Comparison of ENCODE assay signal across 8 cellular contexts in the genomic region with DNA sequence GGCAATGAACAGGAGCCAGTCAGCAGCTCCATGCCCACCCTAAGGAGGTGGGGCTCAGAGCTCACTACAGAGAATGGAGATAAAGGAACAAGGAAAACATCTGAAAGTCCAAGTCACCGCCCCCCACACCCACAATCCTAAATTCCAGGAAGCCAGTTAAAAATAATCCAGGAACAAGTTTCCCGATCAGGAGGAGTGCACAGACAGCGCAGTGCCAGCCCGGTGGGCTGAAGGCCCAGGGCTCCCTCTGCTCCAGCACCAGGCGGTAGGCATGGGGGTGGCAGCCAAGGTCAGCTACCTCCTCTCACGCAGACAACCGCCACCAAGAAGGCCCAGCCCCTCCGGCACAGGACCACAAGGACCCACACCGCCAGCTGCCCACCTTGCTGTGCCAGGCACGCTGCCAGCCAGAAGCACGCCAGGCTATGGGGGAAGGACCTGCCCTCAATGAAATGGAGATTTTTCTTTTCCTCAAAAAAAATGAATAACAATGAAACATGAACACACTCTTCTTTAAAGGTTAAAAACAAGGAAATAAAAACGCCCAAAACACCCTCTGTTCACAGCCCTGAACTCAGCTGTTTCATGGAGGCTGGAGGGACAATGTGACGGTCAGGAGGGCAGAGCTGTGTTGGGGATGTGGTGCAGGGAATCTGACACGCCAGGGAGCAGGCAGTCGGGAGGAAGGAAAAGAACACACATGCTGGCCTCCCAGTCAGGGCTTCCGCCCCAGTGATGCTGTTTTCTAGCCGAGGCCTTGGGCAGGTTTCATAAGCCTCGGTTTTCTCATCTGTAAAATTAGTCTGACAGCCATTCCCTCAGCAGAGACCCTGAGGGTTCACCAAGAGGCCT. TPM values are rescaled to one million over a fixed set of nuclear protein-coding genes. Genes with fewer than 3 reads are reported as not detected.
DNase-seq lines count a peak whose midpoint lies in the region; TF ChIP-seq lines count a peak whose summit lies in the region.

No MANE protein-coding gene starts in this region.

- H4K20me1 ChIP-seq in DOHH2 (ENCODE audit: control insufficient read depth, insufficient read depth, low read depth, low read length) = peaks cover 56% of the 10 kb centered on the region

- no peak overlapping the region for H3K23ac ChIP-seq in trophoblast cell (ENCODE audit: low read length)

- no peak overlapping the region for H3K9ac ChIP-seq in trophoblast cell (ENCODE audit: low read length)

- H2BK5ac ChIP-seq in trophoblast cell (ENCODE audit: low read depth, low read length, poor library complexity) = no peak overlapping the region

- H2AK5ac ChIP-seq in trophoblast cell (ENCODE audit: low read length) = no peak overlapping the region

- no peak overlapping the region for H3K14ac ChIP-seq in trophoblast cell (ENCODE audit: low read length)

- H4K12ac ChIP-seq in trophoblast cell (ENCODE audit: low read depth, low read length) = no peak overlapping the region

- no peaks in the 10 kb centered on the region for H3K9me2 ChIP-seq in DOHH2 (replicated peaks; ENCODE audit: control insufficient read depth, low read length)

- no peak overlapping the region for H4K8ac ChIP-seq in trophoblast cell (ENCODE audit: low read depth, low read length)

- TF ChIP-seq CTCF in DOHH2 (IDR thresholded peaks at IDR 0.05; ENCODE audit: low read depth, low read length, poor library complexity, severe bottlenecking) = no peak
- TF ChIP-seq CTCF in WERI-Rb-1 (IDR thresholded peaks at IDR 0.05; ENCODE audit: low read depth, low read length) = no peak
- TF ChIP-seq CTCF in fibroblast of villous mesenchyme (IDR thresholded peaks at IDR 0.05; ENCODE audit: insufficient read depth, low read depth, low read length) = no peak

- H3K9me3 ChIP-seq in DOHH2 (ENCODE audit: control insufficient read depth, insufficient read depth, low read length) (no peaks in the 10 kb centered on the region), WERI-Rb-1 (ENCODE audit: severe bottlenecking) (no peaks in the 10 kb centered on the region), trophoblast cell (ENCODE audit: insufficient read depth, low read depth, low read length) (no peaks in the 10 kb centered on the region)

- no peaks in the 10 kb centered on the region for H3K27me3 ChIP-seq in DOHH2 (ENCODE audit: control insufficient read depth, low read length)
- H3K27me3 ChIP-seq in WERI-Rb-1 (ENCODE audit: insufficient read depth, low read depth, severe bottlenecking) = no peaks in the 10 kb centered on the region
- H3K27me3 ChIP-seq in trophoblast cell (ENCODE audit: insufficient read depth, low read length) = no peaks in the 10 kb centered on the region

- H3K18ac ChIP-seq in trophoblast cell (ENCODE audit: low read length) = peak overlapping the region; percentile 62

- no peak overlapping the region for H2BK12ac ChIP-seq in trophoblast cell (ENCODE audit: low read length)

- no CpG with 5 or more reads among the region's 18 CpGs for WGBS in trophoblast cell (ENCODE audit: extremely low coverage, insufficient coverage, insufficient read length)

- H3K79me2 ChIP-seq in DOHH2 (ENCODE audit: control insufficient read depth, low read length) (peaks cover 100% of the 10 kb centered on the region), trophoblast cell (ENCODE audit: control insufficient read depth, insufficient read depth, low read length, poor library complexity) (peaks cover 29% of the 10 kb centered on the region)

- H3K4me2 ChIP-seq in DOHH2 (ENCODE audit: low read length) = peak overlapping the region; percentile 57; the same call in 1 of the 2 replicates
- H3K4me2 ChIP-seq in trophoblast cell (ENCODE audit: low read length) = no peak overlapping the region

- H3K4me3 ChIP-seq in DOHH2 (ENCODE audit: low read length) = no peak overlapping the region
- H3K4me3 ChIP-seq in WERI-Rb-1 (ENCODE audit: low read depth, low read length) = no peak overlapping the region
- H3K4me3 ChIP-seq in fibroblast of villous mesenchyme (ENCODE audit: low read depth, low read length) = no peak overlapping the region
- no peak overlapping the region for H3K4me3 ChIP-seq in trophoblast cell (ENCODE audit: low read depth, low read length)

- H3F3A ChIP-seq in DOHH2 (ENCODE audit: control insufficient read depth, insufficient read depth) = no peaks in the 10 kb centered on the region

- H3K36me3 ChIP-seq in DOHH2 (ENCODE audit: control insufficient read depth, low read length) (peaks cover 47% of the 10 kb centered on the region), WERI-Rb-1 (peaks cover 30% of the 10 kb centered on the region), trophoblast cell (ENCODE audit: control insufficient read depth in 1 of 2, insufficient read depth in 2 of 2, low read length in 2 of 2) (peaks cover 0 to 8% of the 10 kb centered on the region in 2 experiments)

- H3K4me1 ChIP-seq in DOHH2 (ENCODE audit: control insufficient read depth, low read length) = peaks cover 76% of the 10 kb centered on the region
- peaks cover 2 to 6% of the 10 kb centered on the region in 2 experiments for H3K4me1 ChIP-seq in trophoblast cell (ENCODE audit: control insufficient read depth in 1 of 2, insufficient read depth in 2 of 2, low read length in 2 of 2)

- no peak overlapping the region for H2AFZ ChIP-seq in trophoblast cell (ENCODE audit: insufficient read depth, low read length, poor library complexity)

- H4K91ac ChIP-seq in trophoblast cell (ENCODE audit: low read depth, low read length) = no peak overlapping the region

- no peak overlapping the region for H2BK120ac ChIP-seq in trophoblast cell (ENCODE audit: insufficient read depth, low read length, poor library complexity)

- no peaks in the 10 kb centered on the region for H3K79me1 ChIP-seq in trophoblast cell (ENCODE audit: low read length)

- DNase-seq in WERI-Rb-1 = peak; percentile 9
- DNase-seq in fibroblast of villous mesenchyme (ENCODE audit: low read depth) = peak; percentile 38
- no peak for DNase-seq in trophoblast cell
- no peak for DNase-seq in activated gamma-delta T cell (lab: John Stamatoyannopoulos, UW)
- DNase-seq in SK-N-DZ (ENCODE audit: low spot score) = no peak
- DNase-seq in OCI-M2 (lab: John Stamatoyannopoulos, UW; ENCODE audit: unreplicated experiment) = no peak
- no peak for DNase-seq in HuH-7.5 (ENCODE audit: low spot score)

- peak overlapping the region; percentile 98 for H3K4ac ChIP-seq in trophoblast cell (ENCODE audit: low read depth, low read length)

- no peak overlapping the region for H3K27ac ChIP-seq in DOHH2 (ENCODE audit: low read depth, low read length)
- no peak overlapping the region for H3K27ac ChIP-seq in WERI-Rb-1
- H3K27ac ChIP-seq in trophoblast cell (ENCODE audit: low read depth, low read length) = no peak overlapping the region

RNA-seq across cellular contexts. Expression of gene STK24, which starts 11.0 kb away (rescaled TPM):
- total RNA-seq in fibroblast of villous mesenchyme = 55.7 and 56.6 TPM in 2 replicates
- polyA plus RNA-seq in trophoblast cell (2013) = 105 and 107 TPM in 2 replicates
- polyA plus RNA-seq in SK-N-DZ (2014; cell fraction: cytosol; rRNA removed) = 61.7 and 68.1 TPM in 2 replicates
- polyA plus RNA-seq in SK-N-DZ (2014; cell fraction: nucleus; rRNA removed) = 36.7 and 43.0 TPM in 2 replicates

Comparison
In these comparisons a context has a peak if more than half of its experiments do, and no peak if none do; other contexts are left out.
1. DNase-seq: peak in WERI-Rb-1 (single experiment) and fibroblast of villous mesenchyme (single experiment); none in trophoblast cell (0 of 2), activated gamma-delta T cell (single experiment), SK-N-DZ (single experiment), OCI-M2 (single experiment) and HuH-7.5 (single experiment).